ENCODE assay signal across 1 cellular context in genomic region chr1:161226320-161226711, GRCh38.
TF ChIP-seq lines count a peak whose summit lies in the region.

No MANE protein-coding gene starts in this region.

TF ChIP-seq in K562, 482 proteins besides CTCF, POLR2A, EP300 and RAD21:
- TF ChIP-seq GABPA (tag; conservative IDR thresholded peaks at IDR 0.05; ENCODE audit: low read depth) (no peak), GTF2E2 (tag; IDR thresholded peaks at IDR 0.05) (peak; percentile 37; the same call in 1 of the 2 replicates), NFRKB (IDR thresholded peaks at IDR 0.05; ENCODE audit: low read depth) (0 out of 2 replicates have a peak, but pooled peaks have one; percentile 41), POLR2G (IDR thresholded peaks at IDR 0.05; ENCODE audit: low read depth, low read length) (0 out of 2 replicates have a peak, but pooled peaks have one; percentile 30), ZKSCAN1 (IDR thresholded peaks at IDR 0.05; ENCODE audit: low read depth, low read length) (0 out of 2 replicates have a peak, but pooled peaks have one; percentile 3), GTF2F1 (IDR thresholded peaks at IDR 0.05; ENCODE audit: low read depth, low read length) (no peak), ZC3H8 (IDR thresholded peaks at IDR 0.05) (no peak), HLTF (IDR thresholded peaks at IDR 0.05) (no peak), ARID2 (IDR thresholded peaks at IDR 0.05) (no peak), RCOR1 (IDR thresholded peaks at IDR 0.05; ENCODE audit: borderline replicate concordance in 1 of 2, low read depth in 2 of 2, low read length in 2 of 2) (no peak), POLR3A (IDR thresholded peaks at IDR 0.05; ENCODE audit: borderline replicate concordance, extremely low read depth, insufficient read depth, insufficient read length) (no peak), PURB (CRISPR knock-in tag; IDR thresholded peaks at IDR 0.05; ENCODE audit: low read depth) (no peak), ZBTB7A (IDR thresholded peaks at IDR 0.05; ENCODE audit: borderline replicate concordance, control insufficient read depth, low read depth, low read length) (peak; percentile 51; the same call in 1 of the 2 replicates), CREBBP (IDR thresholded peaks at IDR 0.05; ENCODE audit: low read depth, low read length) (no peak), FOXK1 (CRISPR knock-in tag; IDR thresholded peaks at IDR 0.05; ENCODE audit: borderline replicate concordance) (no peak), HMG20A (CRISPR knock-in tag; conservative IDR thresholded peaks at IDR 0.05) (no peak), MAX (CRISPR knock-in tag; IDR thresholded peaks at IDR 0.05) (0 out of 2 replicates have a peak, but pooled peaks have one; percentile 3), DLX4 (CRISPR knock-in tag; IDR thresholded peaks at IDR 0.05) (no peak), ETV1 (tag; conservative IDR thresholded peaks at IDR 0.05; ENCODE audit: low read depth) (0 out of 2 replicates have a peak, but pooled peaks have one; percentile 29)
- TF ChIP-seq, protein P1, sequence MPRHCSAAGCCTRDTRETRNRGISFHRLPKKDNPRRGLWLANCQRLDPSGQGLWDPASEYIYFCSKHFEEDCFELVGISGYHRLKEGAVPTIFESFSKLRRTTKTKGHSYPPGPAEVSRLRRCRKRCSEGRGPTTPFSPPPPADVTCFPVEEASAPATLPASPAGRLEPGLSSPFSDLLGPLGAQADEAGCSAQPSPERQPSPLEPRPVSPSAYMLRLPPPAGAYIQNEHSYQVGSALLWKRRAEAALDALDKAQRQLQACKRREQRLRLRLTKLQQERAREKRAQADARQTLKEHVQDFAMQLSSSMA (CRISPR knock-in tag; IDR thresholded peaks at IDR 0.05) = no peak
